In the genomic region with DNA sequence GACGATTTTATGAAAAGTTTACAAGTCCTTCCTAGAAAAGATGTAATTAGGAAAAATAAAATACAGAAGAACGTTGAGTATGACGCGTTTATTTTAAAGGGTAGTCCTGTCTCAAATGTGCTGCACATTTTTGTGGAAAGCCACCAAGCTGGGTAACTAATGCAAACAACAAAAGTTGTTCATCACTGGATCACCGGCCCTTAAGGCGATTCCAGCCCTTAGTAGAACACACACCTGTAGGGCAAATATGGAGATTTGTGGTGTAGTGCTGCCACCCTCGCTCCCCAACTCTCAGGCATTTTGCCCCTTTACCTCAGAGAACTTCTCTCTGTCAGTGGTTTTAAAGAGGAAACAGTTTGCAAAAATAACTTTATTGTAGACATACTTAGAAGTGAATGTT, we compare ENCODE assay signal across 8 cellular contexts. TPM values are rescaled to one million over a fixed set of nuclear protein-coding genes. Genes with fewer than 3 reads are reported as not detected.
DNase-seq lines count a peak whose midpoint lies in the region; ATAC-seq and TF ChIP-seq lines count a peak whose summit lies in the region.

No MANE protein-coding gene starts in this region.

- DNase-seq in AG10803 (ENCODE audit: low read depth) (no peak), breast epithelium (ENCODE audit: low spot score in 2 of 2) (no peak), GOT3 (lab: John Stamatoyannopoulos, UW) (no peak), omental fat pad (ENCODE audit: low spot score) (no peak), Ammon's horn (ENCODE audit: low spot score) (no peak), superior temporal gyrus (ENCODE audit: extremely low spot score) (no peak)
- peak in 4 of 9 donors; percentile 4 to 20 (median 11) for DNase-seq in naive thymus-derived CD4-positive, alpha-beta T cell

- H3K27me3 Mint-ChIP-seq in naive thymus-derived CD4-positive, alpha-beta T cell, result peaks cover 0 to 3% (median 0%) of the 10 kb centered on the region in 5 donors

- H3K27me3 ChIP-seq in HUES48 (ENCODE audit: control insufficient read depth, insufficient read depth, low read length) (peaks cover 15% of the 10 kb centered on the region), breast epithelium (peaks cover 0 to 30% of the 10 kb centered on the region in 2 donors)
- H3K27me3 ChIP-seq in naive thymus-derived CD4-positive, alpha-beta T cell (ENCODE audit: control insufficient read depth in 2 of 2, insufficient read depth in 2 of 2, low read length in 2 of 2), result no peaks in the 10 kb centered on the region

- peaks cover 0 to 16% (median 7%) of the 10 kb centered on the region in 5 donors for H3K36me3 Mint-ChIP-seq in naive thymus-derived CD4-positive, alpha-beta T cell

- H3K27ac ChIP-seq in HUES48 (ENCODE audit: low read depth, low read length) (no peak overlapping the region), breast epithelium (no peak overlapping the region)
- H3K27ac ChIP-seq in naive thymus-derived CD4-positive, alpha-beta T cell (ENCODE audit: low read depth, low read length), result peak overlapping the region; percentile 86

- TF ChIP-seq POLR2A in breast epithelium (IDR thresholded peaks at IDR 0.05), result no peak

- H3K27ac Mint-ChIP-seq in naive thymus-derived CD4-positive, alpha-beta T cell, result peak overlapping the region; percentile 66 to 94 (median 81)

- no peaks in the 10 kb centered on the region for H3K9me3 ChIP-seq in HUES48 (ENCODE audit: control insufficient read depth, insufficient read depth, low read length)
- no peaks in the 10 kb centered on the region for H3K9me3 ChIP-seq in breast epithelium
- H3K9me3 ChIP-seq in naive thymus-derived CD4-positive, alpha-beta T cell (ENCODE audit: control insufficient read depth in 2 of 3, low read length in 3 of 3), result no peaks in the 10 kb centered on the region

- TF ChIP-seq CTCF in AG10803 (conservative IDR thresholded peaks at IDR 0.05; ENCODE audit: low read length) (no peak), breast epithelium (IDR thresholded peaks at IDR 0.05) (no peak), omental fat pad (IDR thresholded peaks at IDR 0.05) (no peak)

- H3K4me1 ChIP-seq in HUES48 (ENCODE audit: control insufficient read depth, insufficient read depth, low read length), result peaks cover 41% of the 10 kb centered on the region
- peaks cover 0 to 3% of the 10 kb centered on the region in 2 donors for H3K4me1 ChIP-seq in breast epithelium
- peaks cover 8 to 22% of the 10 kb centered on the region in 2 donors for H3K4me1 ChIP-seq in naive thymus-derived CD4-positive, alpha-beta T cell (ENCODE audit: control insufficient read depth in 2 of 2, insufficient read depth in 2 of 2, low read length in 2 of 2)

- no peak overlapping the region for H3K9ac ChIP-seq in HUES48 (ENCODE audit: low read depth, low read length)

- peak overlapping the region; percentile 60 to 92 (median 87) for H3K4me3 Mint-ChIP-seq in naive thymus-derived CD4-positive, alpha-beta T cell

- peaks cover 0 to 6% (median 0%) of the 10 kb centered on the region in 11 donors for H3K9me3 Mint-ChIP-seq in naive thymus-derived CD4-positive, alpha-beta T cell

- no peak for ATAC-seq in naive thymus-derived CD4-positive, alpha-beta T cell
- ATAC-seq in omental fat pad (ENCODE audit: low FRiP score), result no peak

- intact Hi-C loops in breast epithelium (cut with DNase I; ENCODE audit: low total_unique reads), result no loop called here
- intact Hi-C loops in naive thymus-derived CD4-positive, alpha-beta T cell (cut with micrococcal nuclease), result loop anchor here (5.0 to 10.0 kb wide), 6 partner anchors 51 to 644 kb away; no protein-coding TSS in a partner anchor

- POLR2A ChIA-PET in naive thymus-derived CD4-positive, alpha-beta T cell (lab: Charles Lee), result no interaction called here

- peak overlapping the region; percentile 64 for H3K4me3 ChIP-seq in AG10803 (ENCODE audit: low read length)
- H3K4me3 ChIP-seq in HUES48 (ENCODE audit: low read depth, low read length), result peak overlapping the region; percentile 74
- peak overlapping the region in 2 of 3 donors; percentile 64 to 82 for H3K4me3 ChIP-seq in breast epithelium
- H3K4me3 ChIP-seq in naive thymus-derived CD4-positive, alpha-beta T cell (ENCODE audit: low read length), result peak overlapping the region; percentile 38

- CTCF ChIA-PET in naive thymus-derived CD4-positive, alpha-beta T cell (lab: Charles Lee), result no interaction called here

- peaks cover 10% of the 10 kb centered on the region; the same call in 1 of the 2 replicates for H3K36me3 ChIP-seq in HUES48 (ENCODE audit: control insufficient read depth, insufficient read depth, low read length)
- H3K36me3 ChIP-seq in breast epithelium, result no peaks in the 10 kb centered on the region
- H3K36me3 ChIP-seq in naive thymus-derived CD4-positive, alpha-beta T cell (ENCODE audit: control insufficient read depth in 2 of 3, insufficient read depth in 3 of 3, low read length in 3 of 3), result peaks cover 0 to 4% (median 0%) of the 10 kb centered on the region in 3 experiments

- H3K4me1 Mint-ChIP-seq in naive thymus-derived CD4-positive, alpha-beta T cell, result peaks cover 25 to 78% (median 50%) of the 10 kb centered on the region in 7 donors

RNA-seq across cellular contexts. Expression of a gene that starts 1.9 kb away (rescaled TPM):
- 10 to 100 TPM; 18.6 to 24.6 (median 20.0) TPM for total RNA-seq in breast epithelium
- 10 to 100 TPM; 27.2 to 58.8 (median 29.4) TPM for total RNA-seq in naive thymus-derived CD4-positive, alpha-beta T cell
- 10 to 100 TPM; 11.8 to 19.2 TPM for polyA plus RNA-seq in naive thymus-derived CD4-positive, alpha-beta T cell
- total RNA-seq in omental fat pad, result 10 to 100 TPM; 13.1 to 22.7 (median 16.2) TPM
